ENCODE assay signal across 16 cellular contexts in the genomic region with DNA sequence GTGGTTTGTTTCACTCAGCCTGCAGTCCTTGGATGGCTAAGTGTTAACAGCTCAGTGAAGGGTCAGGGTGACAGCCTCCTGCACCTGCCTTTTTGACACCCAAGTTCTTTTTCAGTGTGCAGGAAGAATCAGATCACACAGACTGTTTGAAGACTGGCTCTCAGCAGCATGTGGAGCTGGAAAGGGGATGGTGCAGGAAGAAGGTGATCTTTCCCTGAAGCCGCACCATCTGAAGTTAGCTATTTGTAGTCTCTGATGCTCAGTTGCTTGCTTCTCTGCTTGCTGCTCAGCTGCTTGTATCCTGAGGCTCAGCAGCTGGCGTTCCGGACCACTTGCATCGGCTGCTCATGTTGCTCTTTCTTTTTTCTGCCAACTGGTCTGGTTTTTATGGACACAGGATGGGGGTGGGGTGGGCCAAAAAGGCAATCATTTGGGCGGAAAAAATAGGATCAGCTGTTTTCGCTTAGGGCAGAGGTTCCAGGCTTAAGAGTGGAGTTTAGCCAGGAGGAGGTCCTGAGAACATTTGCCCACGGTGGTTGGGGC. TPM values are rescaled to one million over a fixed set of nuclear protein-coding genes. Genes with fewer than 3 reads are reported as not detected.
DNase-seq lines count a peak whose midpoint lies in the region; ATAC-seq and TF ChIP-seq lines count a peak whose summit lies in the region.
"Had no signal": no experiment of that assay in that cellular context is flagged by ENCODE, and none has a peak within 500 bp of the region (broad histone marks: within the 10 kb centered on the region; RNA-seq: fewer than 3 reads in every experiment).

No MANE protein-coding gene starts in this region.

- H3K9me3 Mint-ChIP-seq in neural crest cell: peaks cover 4% of the 10 kb centered on the region
- H3K9me3 Mint-ChIP-seq: central memory CD8-positive, alpha-beta T cell had no signal

- DNase-seq in DMS53 treated with DMSO at 0.1 percent for 48 hours (lab: John Stamatoyannopoulos, UW; ENCODE audit: unreplicated experiment): peak; percentile 92
- DNase-seq in NCI-H187 (lab: John Stamatoyannopoulos, UW): peak; percentile 64 to 80
- DNase-seq in OCI-LY7 (ENCODE audit: low spot score): no peak
- DNase-seq in neural crest cell (ENCODE audit: low read depth, low spot score): no peak
- no peak for DNase-seq in head of caudate nucleus
- DNase-seq in upper lobe of right lung: no peak
- DNase-seq: activated naive CD8-positive, alpha-beta T cell treated with anti-CD3 and anti-CD28 coated beads, Interleukin-2, amount 50 U/mL, for 24 hours; EL; heart left ventricle; left colon; OCI-M1; stimulated activated CD4-positive, alpha-beta T cell treated with anti-CD3 and anti-CD28 coated beads, Interleukin-4, amount 100 ng/mL, for 24 hours had no signal

- POLR2A ChIA-PET in OCI-LY7 (lab: Charles Lee): interaction anchor here (0.6 to 3.3 kb wide), 6 partner anchors 12 to 321 kb away, joined by 4 to 13 read pairs (median 4); partner anchors contain the start of gene SCD

- BruUV-seq in OCI-LY7 (replicated peaks; lab: Mats Ljungman, UMichigan): no TSS peak

- H2AFZ ChIP-seq in OCI-LY7 (ENCODE audit: low read length): peak overlapping the region; percentile 40; the same call in 1 of the 2 replicates

- CTCF ChIA-PET in OCI-LY7 (lab: Charles Lee; ENCODE audit: unreplicated experiment): no interaction called here

- H3K79me2 ChIP-seq in OCI-LY7 (ENCODE audit: insufficient read depth, low read depth, low read length): no peaks in the 10 kb centered on the region

- intact Hi-C loops in OCI-LY7 (cut with micrococcal nuclease; ENCODE audit: unreplicated experiment): no loop called here
- intact Hi-C loops in head of caudate nucleus (cut with DNase I): no loop called here
- intact Hi-C loops in upper lobe of right lung (cut with DNase I): no loop called here

- no peaks in the 10 kb centered on the region for H3K9me2 ChIP-seq in OCI-LY7 (ENCODE audit: insufficient read depth, low read length)

- peaks cover 4% of the 10 kb centered on the region for H3K36me3 Mint-ChIP-seq in neural crest cell (ENCODE audit: low read depth)

- no peaks in the 10 kb centered on the region for H4K20me1 ChIP-seq in OCI-LY7 (ENCODE audit: insufficient read depth, low read length)

- H3K4me2 ChIP-seq in OCI-LY7 (ENCODE audit: low read length): peak overlapping the region; percentile 14; the same call in 1 of the 2 replicates

- H3K27ac ChIP-seq in OCI-LY7 (ENCODE audit: low read depth, low read length, poor library complexity, severe bottlenecking): peak overlapping the region; percentile 42
- no peak overlapping the region for H3K27ac ChIP-seq in upper lobe of right lung
- H3K27ac ChIP-seq: heart left ventricle had no signal

- no peak overlapping the region for H3K4me3 Mint-ChIP-seq in neural crest cell
- H3K4me3 Mint-ChIP-seq: activated naive CD8-positive, alpha-beta T cell treated with anti-CD3 and anti-CD28 coated beads, Interleukin-2, amount 50 U/mL, for 24 hours; central memory CD8-positive, alpha-beta T cell had no signal

- peak overlapping the region; percentile 64 for H3K27ac Mint-ChIP-seq in neural crest cell (ENCODE audit: unreplicated experiment)
- H3K27ac Mint-ChIP-seq: activated naive CD8-positive, alpha-beta T cell treated with anti-CD3 and anti-CD28 coated beads, Interleukin-2, amount 50 U/mL, for 24 hours had no signal

- peaks cover 35% of the 10 kb centered on the region for H3K9me3 ChIP-seq in OCI-LY7 (ENCODE audit: low read length)
- no peaks in the 10 kb centered on the region for H3K9me3 ChIP-seq in upper lobe of right lung

- H3K4me3 ChIP-seq in OCI-LY7 (ENCODE audit: low read depth, low read length, poor library complexity, severe bottlenecking) (no peak overlapping the region), upper lobe of right lung (no peak overlapping the region)
- H3K4me3 ChIP-seq: heart left ventricle had no signal

- peaks cover 37% of the 10 kb centered on the region for H3K4me1 ChIP-seq in OCI-LY7 (ENCODE audit: insufficient read depth, low read length, poor library complexity, severe bottlenecking)
- no peaks in the 10 kb centered on the region for H3K4me1 ChIP-seq in upper lobe of right lung
- H3K4me1 ChIP-seq: heart left ventricle had no signal

- no peaks in the 10 kb centered on the region for H3K27me3 ChIP-seq in upper lobe of right lung
- H3K27me3 ChIP-seq: heart left ventricle had no signal

- peaks cover 11% of the 10 kb centered on the region for H3K4me1 Mint-ChIP-seq in neural crest cell

- H3K27me3 Mint-ChIP-seq in neural crest cell (ENCODE audit: low read depth): no peaks in the 10 kb centered on the region
- H3K27me3 Mint-ChIP-seq: activated naive CD8-positive, alpha-beta T cell treated with anti-CD3 and anti-CD28 coated beads, Interleukin-2, amount 50 U/mL, for 24 hours; central memory CD8-positive, alpha-beta T cell had no signal

- peaks cover 13% of the 10 kb centered on the region for H3K36me3 ChIP-seq in OCI-LY7 (ENCODE audit: insufficient read depth, low read length)
- H3K36me3 ChIP-seq in upper lobe of right lung: no peaks in the 10 kb centered on the region
- H3K36me3 ChIP-seq: heart left ventricle had no signal

- ATAC-seq in HG02884 (IDR thresholded peaks at IDR 0.05; ENCODE audit: unreplicated experiment): no peak
- ATAC-seq in upper lobe of right lung: no peak
- no peak for ATAC-seq in GM19328 (IDR thresholded peaks at IDR 0.05; ENCODE audit: unreplicated experiment)
- ATAC-seq: activated naive CD8-positive, alpha-beta T cell treated with anti-CD3 and anti-CD28 coated beads, Interleukin-2, amount 50 U/mL, for 24 hours; heart left ventricle; left colon had no signal

- TF ChIP-seq CTCF in OCI-LY7 (conservative IDR thresholded peaks at IDR 0.05; ENCODE audit: low read length) (no peak), neural crest cell (conservative IDR thresholded peaks at IDR 0.05) (no peak), upper lobe of right lung (IDR thresholded peaks at IDR 0.05) (no peak)

RNA-seq across cellular contexts. Expression of gene DNMBP, which starts 15.9 kb away (rescaled TPM):
- total RNA-seq in OCI-LY7 (2014; rRNA removed; shearing (Covaris generic)): 24.2 and 27.0 TPM in 2 replicates
- total RNA-seq in OCI-LY7 (2022) (36.2 and 39.6 TPM in 2 replicates), neural crest cell (17.8 and 18.3 TPM in 2 replicates), upper lobe of right lung (12.5 TPM)

RNA-seq across cellular contexts. Expression of gene CPN1, which starts 56.1 kb away (rescaled TPM):
- not detected in 2 replicates for total RNA-seq in OCI-LY7 (2014; rRNA removed; shearing (Covaris generic))
- total RNA-seq in OCI-LY7 (2022): not detected in 2 replicates
- not detected in 2 replicates for total RNA-seq in neural crest cell
- not detected for total RNA-seq in upper lobe of right lung
- total RNA-seq: endothelial cell of umbilical vein, heart left ventricle, left colon had no signal

Comparison
In these comparisons a context has a peak if more than half of its experiments do, and no peak if none do; other contexts are left out.
1. DNase-seq: peak in DMS53 treated with DMSO at 0.1 percent for 48 hours (single experiment) and NCI-H187 (2 of 2); none in OCI-LY7 (single experiment), neural crest cell (single experiment), head of caudate nucleus (0 of 42) and upper lobe of right lung (single experiment).